Comparison of ENCODE assay signal across 11 cellular contexts in genomic region chr20:45968801-45969711, GRCh38. TPM values are rescaled to one million over a fixed set of nuclear protein-coding genes. Genes with fewer than 3 reads are reported as not detected.
DNase-seq lines count a peak whose midpoint lies in the region; ATAC-seq and TF ChIP-seq lines count a peak whose summit lies in the region.
"Had no signal": no experiment of that assay in that cellular context is flagged by ENCODE, and none has a peak within 500 bp of the region (broad histone marks: within the 10 kb centered on the region; RNA-seq: fewer than 3 reads in every experiment).

No MANE protein-coding gene starts in this region.

- intact Hi-C loops in adrenal gland (cut with DNase I) (no loop called here), uterus (cut with DNase I; ENCODE audit: low total_unique reads) (no loop called here)
- intact Hi-C loops in activated CD4-positive, alpha-beta memory T cell treated with anti-CD3 and anti-CD28 coated beads for 36 hours (cut with micrococcal nuclease) = no loop called here

- H3K23ac ChIP-seq in mesendoderm (ENCODE audit: low read length) = no peak overlapping the region

- H3K4me3 ChIP-seq in AG04450 (ENCODE audit: low read depth, low read length) = peak overlapping the region; percentile 27
- H3K4me3 ChIP-seq in GM23338 = no peak overlapping the region
- no peak overlapping the region for H3K4me3 ChIP-seq in adrenal gland
- no peak overlapping the region for H3K4me3 ChIP-seq in mesendoderm (ENCODE audit: low read length)
- no peak overlapping the region for H3K4me3 ChIP-seq in uterus
- H3K4me3 ChIP-seq in SJCRH30 = no peak overlapping the region

- H3K4me3 Mint-ChIP-seq in GM23338 = no peak overlapping the region
- no peak overlapping the region for H3K4me3 Mint-ChIP-seq in activated CD4-positive, alpha-beta memory T cell treated with anti-CD3 and anti-CD28 coated beads for 36 hours

- no peak overlapping the region for H4K8ac ChIP-seq in mesendoderm (ENCODE audit: low read depth, low read length)

- H3F3A ChIP-seq in GM23338 (replicated peaks; ENCODE audit: low read depth) = peaks cover 13% of the 10 kb centered on the region

- H3K27ac ChIP-seq in AG04450 (ENCODE audit: low read depth, low read length) (peak overlapping the region; percentile 78), GM23338 (ENCODE audit: low read depth) (0 out of 2 replicates have a peak overlapping the region, but pooled peaks have one; percentile 14), adrenal gland (peak overlapping the region in 3 of 5 donors; percentile 26 to 100 (median 61)), mesendoderm (ENCODE audit: low read depth, low read length) (no peak overlapping the region), uterus (peak overlapping the region in 1 of 2 donors; percentile 99), SJCRH30 (no peak overlapping the region)

- 62 to 84% (median 68%) methylated on average over 3 to 14 of the region's 14 CpGs for WGBS in adrenal gland, 4 donors
- no CpG with 5 or more reads among the region's 14 CpGs for WGBS in mesendoderm (ENCODE audit: extremely low coverage, insufficient coverage, low lambda C conversion rate)

- H3K36me3 Mint-ChIP-seq in GM23338 (ENCODE audit: low read depth) = peaks cover 20% of the 10 kb centered on the region
- peaks cover 24% of the 10 kb centered on the region for H3K36me3 Mint-ChIP-seq in activated CD4-positive, alpha-beta memory T cell treated with anti-CD3 and anti-CD28 coated beads for 36 hours

- H3K9me3 ChIP-seq in AG04450 (ENCODE audit: control insufficient read depth, insufficient read depth, low read length) = peaks cover 4% of the 10 kb centered on the region; the same call in 1 of the 2 replicates
- H3K9me3 ChIP-seq in adrenal gland (replicated peaks in 1 of 3) = no peaks in the 10 kb centered on the region
- no peaks in the 10 kb centered on the region for H3K9me3 ChIP-seq in uterus
- no peaks in the 10 kb centered on the region for H3K9me3 ChIP-seq in SJCRH30 (replicated peaks)

- no peak overlapping the region for H4K5ac ChIP-seq in mesendoderm (ENCODE audit: low read length)

- no peak overlapping the region for H2AK5ac ChIP-seq in mesendoderm (ENCODE audit: low read length)

- H2BK15ac ChIP-seq in mesendoderm (replicated peaks; ENCODE audit: low read depth) = no peak overlapping the region

- H3K4ac ChIP-seq in mesendoderm (ENCODE audit: low read depth, low read length) = no peak overlapping the region

- H3K9me2 ChIP-seq in GM23338 (ENCODE audit: insufficient read depth) = no peaks in the 10 kb centered on the region

- TF ChIP-seq CTCF in AG04450 (IDR thresholded peaks at IDR 0.05; ENCODE audit: low read depth, low read length) (no peak), GM23338 (conservative IDR thresholded peaks at IDR 0.05; ENCODE audit: low read depth in 2 of 2) (no peak), adrenal gland (IDR thresholded peaks at IDR 0.05) (no peak), uterus (IDR thresholded peaks at IDR 0.05) (no peak)

- no peak overlapping the region for H3K9ac ChIP-seq in mesendoderm (ENCODE audit: low read length)

- no peaks in the 10 kb centered on the region; the same call in 2 of the 3 replicates for H3K9me3 Mint-ChIP-seq in GM23338
- H3K9me3 Mint-ChIP-seq in activated CD4-positive, alpha-beta memory T cell treated with anti-CD3 and anti-CD28 coated beads for 36 hours = no peaks in the 10 kb centered on the region

- H4K20me1 ChIP-seq in GM23338 (replicated peaks; ENCODE audit: insufficient read depth) = no peaks in the 10 kb centered on the region

- ATAC-seq in GM23338 = no peak

- peak overlapping the region; percentile 73 for H3K56ac ChIP-seq in mesendoderm (ENCODE audit: low read length)

- H3K27me3 Mint-ChIP-seq in GM23338 (ENCODE audit: insufficient read depth, low read depth, poor library complexity) = peaks cover 12% of the 10 kb centered on the region
- peaks cover 3% of the 10 kb centered on the region for H3K27me3 Mint-ChIP-seq in activated CD4-positive, alpha-beta memory T cell treated with anti-CD3 and anti-CD28 coated beads for 36 hours

- H3K27me3 ChIP-seq in AG04450 (ENCODE audit: control insufficient read depth, insufficient read depth, low read length) (no peaks in the 10 kb centered on the region), GM23338 (ENCODE audit: insufficient read depth) (no peaks in the 10 kb centered on the region), adrenal gland (no peaks in the 10 kb centered on the region), mesendoderm (ENCODE audit: insufficient read depth, low read length, poor library complexity) (no peaks in the 10 kb centered on the region), uterus (no peaks in the 10 kb centered on the region), SJCRH30 (no peaks in the 10 kb centered on the region)

- no peak overlapping the region for H3K27ac Mint-ChIP-seq in GM23338
- no peak overlapping the region for H3K27ac Mint-ChIP-seq in activated CD4-positive, alpha-beta memory T cell treated with anti-CD3 and anti-CD28 coated beads for 36 hours

- no peak overlapping the region for H2BK120ac ChIP-seq in mesendoderm (ENCODE audit: low read depth, low read length)

- CTCF ChIA-PET in AG04450 (lab: Charles Lee) = interaction anchor here (0.6 to 4.0 kb wide), 45 partner anchors 9 to 1675 kb away, joined by 3 to 60 read pairs (median 7); partner anchors contain the start of genes CTSA, NEURL2, PCIF1 and SYS1
- CTCF ChIA-PET in activated CD4-positive, alpha-beta memory T cell treated with anti-CD3 and anti-CD28 coated beads for 36 hours (lab: Charles Lee) = interaction anchor here (0.7 to 11.8 kb wide), 26 partner anchors 9 to 380 kb away, joined by 3 to 98 read pairs (median 7); partner anchors contain the start of genes DNTTIP1, PCIF1, SLC12A5 and SNX21

- no peak overlapping the region for H3K18ac ChIP-seq in mesendoderm (ENCODE audit: low read length)

- DNase-seq in AG04450 (ENCODE audit: low read depth, low spot score) = peak; percentile 30
- DNase-seq in GM23338 (ENCODE audit: low spot score) = no peak
- peak in 6 of 7 donors; percentile 39 to 66 (median 56) for DNase-seq in adrenal gland
- no peak for DNase-seq in mesendoderm
- DNase-seq in activated CD4-positive, alpha-beta memory T cell treated with anti-CD3 and anti-CD28 coated beads for 36 hours = no peak
- no peak for DNase-seq in uterus
- DNase-seq in SJCRH30 = no peak
- DNase-seq in cortex of kidney (lab: John Stamatoyannopoulos, UW) = no peak
- DNase-seq: activated CD8-positive, alpha-beta memory T cell treated with anti-CD3 and anti-CD28 coated beads, Interleukin-2, amount 50 U/mL, for 48 hours; SIG-M5; stimulated activated CD4-positive, alpha-beta T cell treated with anti-CD3 and anti-CD28 coated beads, Interleukin-15, amount 100 ng/mL, for 24 hours had no signal

- H3K36me3 ChIP-seq in GM23338 (ENCODE audit: insufficient read depth) (peaks cover 9% of the 10 kb centered on the region), adrenal gland (replicated peaks in 1 of 2) (peaks cover 0 to 55% of the 10 kb centered on the region in 2 donors), mesendoderm (ENCODE audit: control insufficient read depth, insufficient read depth, low read length) (peaks cover 8% of the 10 kb centered on the region), uterus (no peaks in the 10 kb centered on the region), SJCRH30 (peaks cover 25% of the 10 kb centered on the region)

- H3K79me2 ChIP-seq in GM23338 (replicated peaks; ENCODE audit: insufficient read depth) = no peaks in the 10 kb centered on the region
- H3K79me2 ChIP-seq in mesendoderm (ENCODE audit: control insufficient read depth, insufficient read depth, low read length) = peaks cover 3% of the 10 kb centered on the region

- TF ChIP-seq POLR2A in adrenal gland (IDR thresholded peaks at IDR 0.05) (no peak), uterus (IDR thresholded peaks at IDR 0.05) (no peak)

- no peak overlapping the region for H2AFZ ChIP-seq in GM23338

- no peak overlapping the region for H2BK5ac ChIP-seq in mesendoderm (ENCODE audit: low read length)

- peaks cover 12% of the 10 kb centered on the region for H3K79me1 ChIP-seq in mesendoderm (ENCODE audit: low read length)

- POLR2A ChIA-PET in AG04450 (lab: Yijun Ruan, JAX) = interaction anchor here (1.0 to 3.2 kb wide), 4 partner anchors 19 to 190 kb away, joined by 3 to 21 read pairs (median 5); partner anchors contain the start of gene PCIF1
- POLR2A ChIA-PET in activated CD4-positive, alpha-beta memory T cell treated with anti-CD3 and anti-CD28 coated beads for 36 hours (lab: Charles Lee) = interaction anchor here (2.8 to 3.6 kb wide), 2 partner anchors 25 to 35 kb away, joined by 14 to 28 read pairs; partner anchors contain the start of gene PCIF1

- H3K4me1 ChIP-seq in GM23338 (ENCODE audit: insufficient read depth) (peaks cover 11% of the 10 kb centered on the region; the same call in 1 of the 2 replicates), adrenal gland (replicated peaks in 1 of 2) (peaks cover 15 to 22% of the 10 kb centered on the region in 2 donors), mesendoderm (ENCODE audit: control insufficient read depth, low read depth, low read length) (peaks cover 2% of the 10 kb centered on the region), uterus (peaks cover 0 to 11% of the 10 kb centered on the region in 2 donors), SJCRH30 (peaks cover 4% of the 10 kb centered on the region; the same call in 1 of the 2 replicates)

- H3K4me2 ChIP-seq in GM23338 (no peak overlapping the region), mesendoderm (ENCODE audit: low read length) (no peak overlapping the region)

- peaks cover 15% of the 10 kb centered on the region for H3K4me1 Mint-ChIP-seq in GM23338
- peaks cover 29% of the 10 kb centered on the region for H3K4me1 Mint-ChIP-seq in activated CD4-positive, alpha-beta memory T cell treated with anti-CD3 and anti-CD28 coated beads for 36 hours (ENCODE audit: low read depth)

RNA-seq across cellular contexts. Expression of gene ZNF335, which starts 2.9 kb away (rescaled TPM):
- polyA plus RNA-seq in AG04450 (2011; rRNA removed) = 5.5 and 7.6 TPM in 2 replicates
- 18.8 and 19.3 TPM in 2 replicates for polyA minus RNA-seq in AG04450 (2011; rRNA and poly(A)+ RNA removed)
- 18.6 and 24.2 TPM in 2 replicates for total RNA-seq in GM23338 (2014; rRNA removed; shearing (Covaris generic))
- polyA plus RNA-seq in GM23338 (2016; fragmentation: Nextera tagmentation; extraction: Ambion mirVana) = 5.7 and 7.4 TPM in 2 replicates
- 10 to 100 TPM; 11.1 to 29.9 (median 17.7) TPM for total RNA-seq in adrenal gland
- 10 to 100 TPM in 2 of 3 donors, 1 to 10 TPM in 1; 5.4 to 45.1 (median 29.5) TPM for polyA plus RNA-seq in adrenal gland
- polyA plus RNA-seq in mesendoderm (2013, experiment 1 of 2) = 10.9 TPM
- 10.4 TPM for polyA plus RNA-seq in mesendoderm (2013, experiment 2 of 2)
- total RNA-seq in activated CD4-positive, alpha-beta memory T cell treated with anti-CD3 and anti-CD28 coated beads for 36 hours = 10 to 100 TPM; 24.1 to 26.0 TPM
- 10 to 100 TPM; 14.9 to 40.0 (median 29.0) TPM for total RNA-seq in uterus
- 12.5 and 14.2 TPM in 2 replicates for total RNA-seq in SJCRH30 (2014; rRNA removed; shearing (Covaris generic))

RNA-seq across cellular contexts. Expression of gene PCIF1, which starts 34.6 kb away (rescaled TPM):
- polyA plus RNA-seq in AG04450 (2011; rRNA removed) (11.5 and 14.6 TPM in 2 replicates), GM23338 (2016; fragmentation: Nextera tagmentation; extraction: Ambion mirVana) (28.3 and 37.0 TPM in 2 replicates), adrenal gland (10 to 100 TPM; 20.6 to 36.4 (median 35.9) TPM)
- 19.7 and 24.9 TPM in 2 replicates for polyA minus RNA-seq in AG04450 (2011; rRNA and poly(A)+ RNA removed)
- total RNA-seq in GM23338 (2014; rRNA removed; shearing (Covaris generic)) = 26.1 and 27.0 TPM in 2 replicates
- total RNA-seq in adrenal gland (10 to 100 TPM; 25.5 to 47.1 (median 40.6) TPM), uterus (10 to 100 TPM; 11.0 to 71.0 (median 40.0) TPM)
- polyA plus RNA-seq in mesendoderm (2013, experiment 1 of 2) = 21.6 TPM
- 20.1 TPM for polyA plus RNA-seq in mesendoderm (2013, experiment 2 of 2)
- 10 to 100 TPM; 29.9 to 33.0 TPM for total RNA-seq in activated CD4-positive, alpha-beta memory T cell treated with anti-CD3 and anti-CD28 coated beads for 36 hours
- total RNA-seq in SJCRH30 (2014; rRNA removed; shearing (Covaris generic)) = 20.6 and 21.7 TPM in 2 replicates

RNA-seq across cellular contexts. Expression of gene MMP9, which starts 39.7 kb away (rescaled TPM):
- polyA plus RNA-seq in AG04450 (2011; rRNA removed) (not detected in 2 replicates), GM23338 (2016; fragmentation: Nextera tagmentation; extraction: Ambion mirVana) (4.1 and 4.3 TPM in 2 replicates), adrenal gland (1 to 10 TPM in 1 of 3 donors, under 1 TPM in 2; 0.07 to 1.2 (median 0.51) TPM)
- polyA minus RNA-seq in AG04450 (2011; rRNA and poly(A)+ RNA removed) = not detected in 2 replicates
- 5.4 and 5.8 TPM in 2 replicates for total RNA-seq in GM23338 (2014; rRNA removed; shearing (Covaris generic))
- total RNA-seq in adrenal gland (under 1 TPM in 7 of 8 donors, not detected in 1; 0.18 to 0.97 (median 0.37) TPM), uterus (under 1 TPM in 2 of 4 donors, not detected in 2; 0.24 to 0.35 TPM)
- 6.3 TPM for polyA plus RNA-seq in mesendoderm (2013, experiment 1 of 2)
- 6.2 TPM for polyA plus RNA-seq in mesendoderm (2013, experiment 2 of 2)
- under 1 TPM; 0.10 to 0.12 TPM for total RNA-seq in activated CD4-positive, alpha-beta memory T cell treated with anti-CD3 and anti-CD28 coated beads for 36 hours
- total RNA-seq in SJCRH30 (2014; rRNA removed; shearing (Covaris generic)) = 0.06 TPM in 1 of 2 replicates, not detected in the other

RNA-seq across cellular contexts. Expression of gene PLTP, which starts 57.1 kb away (rescaled TPM):
- polyA plus RNA-seq in AG04450 (2011; rRNA removed) = 105 and 154 TPM in 2 replicates
- polyA minus RNA-seq in AG04450 (2011; rRNA and poly(A)+ RNA removed) = 43.0 and 67.8 TPM in 2 replicates
- total RNA-seq in GM23338 (2014; rRNA removed; shearing (Covaris generic)) = 141 and 160 TPM in 2 replicates
- polyA plus RNA-seq in GM23338 (2016; fragmentation: Nextera tagmentation; extraction: Ambion mirVana) = 107 and 108 TPM in 2 replicates
- 1,000 to 10,000 TPM in 2 of 8 donors, 100 to 1,000 TPM in 6; 225 to 1,158 (median 552) TPM for total RNA-seq in adrenal gland
- polyA plus RNA-seq in adrenal gland = 100 to 1,000 TPM; 126 to 366 (median 157) TPM
- 65.4 TPM for polyA plus RNA-seq in mesendoderm (2013, experiment 1 of 2)
- 67.5 TPM for polyA plus RNA-seq in mesendoderm (2013, experiment 2 of 2)
- 1 to 10 TPM; 9.4 to 9.5 TPM for total RNA-seq in activated CD4-positive, alpha-beta memory T cell treated with anti-CD3 and anti-CD28 coated beads for 36 hours
- 100 to 1,000 TPM in 2 of 4 donors, 10 to 100 TPM in 2; 31.2 to 221 (median 113) TPM for total RNA-seq in uterus
- 14.5 and 15.6 TPM in 2 replicates for total RNA-seq in SJCRH30 (2014; rRNA removed; shearing (Covaris generic))

RNA-seq across cellular contexts. Expression of gene SLC12A5, which starts 60.0 kb away (rescaled TPM):
- polyA plus RNA-seq in AG04450 (2011; rRNA removed) (0.55 and 1.7 TPM in 2 replicates), GM23338 (2016; fragmentation: Nextera tagmentation; extraction: Ambion mirVana) (8.4 and 9.8 TPM in 2 replicates), adrenal gland (100 to 1,000 TPM in 2 of 3 donors, 10 to 100 TPM in 1; 15.0 to 121 (median 120) TPM)
- 0.13 and 1.3 TPM in 2 replicates for polyA minus RNA-seq in AG04450 (2011; rRNA and poly(A)+ RNA removed)
- 0.35 and 3.5 TPM in 2 replicates for total RNA-seq in GM23338 (2014; rRNA removed; shearing (Covaris generic))
- total RNA-seq in adrenal gland (10 to 100 TPM in 5 of 8 donors, 1 to 10 TPM in 2, under 1 TPM in 1; 0.30 to 24.5 (median 14.5) TPM), uterus (under 1 TPM in 1 of 4 donors, not detected in 3; 0.35 TPM)
- 20.5 TPM for polyA plus RNA-seq in mesendoderm (2013, experiment 1 of 2)
- 21.4 TPM for polyA plus RNA-seq in mesendoderm (2013, experiment 2 of 2)
- under 1 TPM in 1 of 2 experiments, not detected in 1; 0.97 TPM for total RNA-seq in activated CD4-positive, alpha-beta memory T cell treated with anti-CD3 and anti-CD28 coated beads for 36 hours
- 3.8 and 8.6 TPM in 2 replicates for total RNA-seq in SJCRH30 (2014; rRNA removed; shearing (Covaris generic))

Comparison
In these comparisons a context has a peak if more than half of its experiments do, and no peak if none do; other contexts are left out.
1. DNase-seq: peak in AG04450 (single experiment) and adrenal gland (6 of 7); none in GM23338 (single experiment), mesendoderm (single experiment), activated CD4-positive, alpha-beta memory T cell treated with anti-CD3 and anti-CD28 coated beads for 36 hours (single experiment), uterus (0 of 2), SJCRH30 (0 of 2) and cortex of kidney (single experiment).
2. H3K27ac ChIP-seq: peak in AG04450 (single experiment), GM23338 (single experiment) and adrenal gland (3 of 5); none in mesendoderm (single experiment) and SJCRH30 (single experiment).